In genomic region chr7:1137517-1138167, GRCh38 we compare ENCODE assay signal across 9 cellular contexts. TPM values are rescaled to one million over a fixed set of nuclear protein-coding genes. Genes with fewer than 3 reads are reported as not detected.
DNase-seq lines count a peak whose midpoint lies in the region; ATAC-seq and TF ChIP-seq lines count a peak whose summit lies in the region.
"Had no signal": no experiment of that assay in that cellular context is flagged by ENCODE, and none has a peak within 500 bp of the region (broad histone marks: within the 10 kb centered on the region; RNA-seq: fewer than 3 reads in every experiment).

No MANE protein-coding gene starts in this region.

- peak overlapping the region; percentile 81 for H3K4me2 ChIP-seq in KMS-11

- peaks cover 17% of the 10 kb centered on the region for H3K4me1 Mint-ChIP-seq in chondrocyte (ENCODE audit: low read depth)

- H2AFZ ChIP-seq in KMS-11 (ENCODE audit: low read depth): peak overlapping the region; percentile 71

- H3K27me3 Mint-ChIP-seq in chondrocyte (ENCODE audit: low read depth): no peaks in the 10 kb centered on the region

- H3K79me2 ChIP-seq in KMS-11 (ENCODE audit: insufficient read depth, low read depth): peaks cover 7% of the 10 kb centered on the region; the same call in 1 of the 2 replicates

- peak overlapping the region; percentile 60 for H3K9ac ChIP-seq in KMS-11

- H4K20me1 ChIP-seq in KMS-11 (ENCODE audit: insufficient read depth): no peaks in the 10 kb centered on the region

- H3K27me3 ChIP-seq in KMS-11 (ENCODE audit: insufficient read depth, low read depth) (no peaks in the 10 kb centered on the region), mononuclear cell (ENCODE audit: insufficient read depth, low read length) (no peaks in the 10 kb centered on the region)

- DNase-seq in GM12864 (ENCODE audit: low read depth): no peak
- DNase-seq in chondrocyte (ENCODE audit: low spot score): no peak
- no peak for DNase-seq in glomerular visceral epithelial cell (ENCODE audit: extremely low spot score)
- DNase-seq in effector CD4-positive, alpha-beta T cell: no peak
- no peak for DNase-seq in kidney glomerular epithelial cell (lab: John Stamatoyannopoulos, UW)

- no peaks in the 10 kb centered on the region for H3K9me3 ChIP-seq in mononuclear cell (ENCODE audit: low read depth, low read length)

- peak overlapping the region; percentile 92 for H3K4me3 Mint-ChIP-seq in chondrocyte (ENCODE audit: unreplicated experiment)

- H3K4me1 ChIP-seq in KMS-11 (ENCODE audit: low read depth, poor library complexity, severe bottlenecking) (peaks cover 18% of the 10 kb centered on the region), mononuclear cell (ENCODE audit: insufficient read depth, low read length) (peaks cover 18% of the 10 kb centered on the region)

- H3K36me3 Mint-ChIP-seq in chondrocyte (ENCODE audit: low read depth): peaks cover 7% of the 10 kb centered on the region

- no peaks in the 10 kb centered on the region for H3K36me3 ChIP-seq in KMS-11 (ENCODE audit: insufficient read depth)

- peak; percentile 57 for ATAC-seq in GM21717 (IDR thresholded peaks at IDR 0.05; ENCODE audit: unreplicated experiment)

- no peaks in the 10 kb centered on the region for H3K9me3 Mint-ChIP-seq in chondrocyte (ENCODE audit: low read depth)

- peak overlapping the region; percentile 59 for H3K27ac ChIP-seq in KMS-11

- H3K4me3 ChIP-seq in GM12864 (ENCODE audit: low read depth, low read length): peak overlapping the region; percentile 88
- H3K4me3 ChIP-seq in KMS-11 (IDR thresholded peaks at IDR 0.05; ENCODE audit: insufficient read depth, low read depth, low read length): peak overlapping the region; percentile 66
- peak overlapping the region; percentile 73 for H3K4me3 ChIP-seq in mononuclear cell (ENCODE audit: low read length)

- TF ChIP-seq CTCF in GM12864 (IDR thresholded peaks at IDR 0.05; ENCODE audit: low read depth, low read length, missing control alignments): no peak
- TF ChIP-seq CTCF in KMS-11 (conservative IDR thresholded peaks at IDR 0.05; ENCODE audit: low read depth, low read length): no peak
- TF ChIP-seq CTCF in chondrocyte (IDR thresholded peaks at IDR 0.05): no peak

- H3K27ac Mint-ChIP-seq in chondrocyte (ENCODE audit: unreplicated experiment): peak overlapping the region; percentile 71

RNA-seq across cellular contexts. Expression of gene ZFAND2A, which starts 22.4 kb away (rescaled TPM):
- 15.2 to 16.2 TPM (median 15.6 TPM) in 3 replicates for total RNA-seq in chondrocyte
- 66.2 TPM for total RNA-seq in mononuclear cell

RNA-seq across cellular contexts. Expression of gene GPER1, which starts 49.7 kb away (rescaled TPM):
- total RNA-seq in chondrocyte (5.7 to 9.9 TPM (median 9.5 TPM) in 3 replicates), mononuclear cell (0.42 TPM)
- total RNA-seq: activated CD8-positive, alpha-beta memory T cell treated with anti-CD3 and anti-CD28 coated beads for 36 hours had no signal
